In the genomic region with DNA sequence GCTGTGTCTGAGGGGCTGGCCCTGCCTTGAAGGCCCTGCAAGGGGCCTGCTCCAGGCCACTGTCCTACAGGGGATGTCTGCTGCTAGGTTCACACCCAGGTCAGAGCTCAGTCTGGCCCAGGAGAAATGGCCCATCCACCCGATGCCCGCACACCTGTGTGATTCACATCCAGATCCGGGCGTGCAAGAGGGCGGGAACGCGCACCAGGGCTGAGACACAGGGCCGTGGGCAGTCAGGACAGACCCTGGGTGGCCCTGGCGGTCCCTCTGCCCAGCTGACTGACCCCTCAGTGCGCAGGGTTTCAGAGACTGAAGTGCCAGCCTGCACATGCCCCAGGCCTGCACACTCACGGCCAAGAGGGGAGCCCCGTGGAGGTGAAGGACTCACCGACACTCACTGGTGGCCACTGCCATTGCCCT, we compare ENCODE assay signal across 21 cellular contexts. TPM values are rescaled to one million over a fixed set of nuclear protein-coding genes. Genes with fewer than 3 reads are reported as not detected.
A peak's percentile ranks its signal among the peaks of the same experiment; 100 is the strongest.
DNase-seq lines count a peak whose midpoint lies in the region; ATAC-seq and TF ChIP-seq lines count a peak whose summit lies in the region.
"Had no signal": no experiment of that assay in that cellular context is flagged by ENCODE, and none has a peak within 500 bp of the region (broad histone marks: within the 10 kb centered on the region; RNA-seq: fewer than 3 reads in every experiment).

No MANE protein-coding gene starts in this region.

- H4K20me1 ChIP-seq in OCI-LY7 (ENCODE audit: insufficient read depth, low read length) = no peaks in the 10 kb centered on the region

- POLR2A ChIA-PET in OCI-LY7 (lab: Charles Lee) = no interaction called here

- no peaks in the 10 kb centered on the region for H3K9me2 ChIP-seq in OCI-LY7 (ENCODE audit: insufficient read depth, low read length)

- H3K4me3 Mint-ChIP-seq in activated naive CD8-positive, alpha-beta T cell treated with anti-CD3 and anti-CD28 coated beads, Interleukin-2, amount 50 U/mL, for 24 hours = no peak overlapping the region
- H3K4me3 Mint-ChIP-seq in activated naive CD8-positive, alpha-beta T cell treated with anti-CD3 and anti-CD28 coated beads for 36 hours = no peak overlapping the region
- H3K4me3 Mint-ChIP-seq in osteocyte (ENCODE audit: unreplicated experiment) = no peak overlapping the region
- H3K4me3 Mint-ChIP-seq: mesothelial cell of epicardium had no signal

- no peak overlapping the region for H2AFZ ChIP-seq in OCI-LY7 (ENCODE audit: low read length)

- peak; percentile 9 for ATAC-seq in activated naive CD8-positive, alpha-beta T cell treated with anti-CD3 and anti-CD28 coated beads, Interleukin-2, amount 50 U/mL, for 24 hours
- no peak for ATAC-seq in HG02884 (IDR thresholded peaks at IDR 0.05; ENCODE audit: unreplicated experiment)
- ATAC-seq: activated CD4-positive, CD25-positive, alpha-beta regulatory T cell treated with anti-CD3 and anti-CD28 coated beads, Interleukin-2, amount 50 U/mL, for 24 hours had no signal

- peaks cover 25 to 55% of the 10 kb centered on the region in 2 donors for H3K4me1 ChIP-seq in esophagus (ENCODE audit: control insufficient read depth in 2 of 2, insufficient read depth in 2 of 2, low read length in 1 of 2)
- H3K4me1 ChIP-seq in OCI-LY7 (ENCODE audit: insufficient read depth, low read length, poor library complexity, severe bottlenecking) = no peaks in the 10 kb centered on the region
- H3K4me1 ChIP-seq: HAP-1, SJCRH30 had no signal

- H3K27me3 ChIP-seq in esophagus (ENCODE audit: control insufficient read depth in 1 of 2, insufficient read depth in 2 of 2, low read length in 2 of 2) = no peaks in the 10 kb centered on the region
- H3K27me3 ChIP-seq: SJCRH30, tibial artery had no signal

- peaks cover 0 to 30% of the 10 kb centered on the region in 2 donors for H3K36me3 ChIP-seq in esophagus (ENCODE audit: control insufficient read depth in 2 of 2, insufficient read depth in 2 of 2, low read length in 1 of 2)
- no peaks in the 10 kb centered on the region; the same call in 1 of the 2 replicates for H3K36me3 ChIP-seq in OCI-LY7 (ENCODE audit: insufficient read depth, low read length)

- no peak for DNase-seq in activated naive CD8-positive, alpha-beta T cell treated with anti-CD3 and anti-CD28 coated beads, Interleukin-2, amount 50 U/mL, for 24 hours
- no peak for DNase-seq in activated naive CD8-positive, alpha-beta T cell treated with anti-CD3 and anti-CD28 coated beads for 36 hours
- DNase-seq in osteocyte (ENCODE audit: extremely low spot score, unreplicated experiment) (peak; percentile 69), ureter (ENCODE audit: low spot score) (peak; percentile 43), GM13976 (ENCODE audit: low spot score) (no peak), OCI-LY7 (ENCODE audit: low spot score) (no peak)
- DNase-seq: activated naive CD4-positive, alpha-beta T cell treated with Interleukin-2 at 50 U/mL for 16 hours; CD8-positive, alpha-beta memory T cell; dermis blood vessel endothelial cell; DND-41; Karpas-422; NCI-H69; SJCRH30; stimulated activated CD4-positive, alpha-beta T cell treated with anti-CD3 and anti-CD28 coated beads, Interleukin-4, amount 100 ng/mL, for 1 hour; tibial artery had no signal

- H3K27ac ChIP-seq in esophagus (ENCODE audit: low read depth in 2 of 2, low read length in 1 of 2) (peak overlapping the region; percentile 54 to 96), OCI-LY7 (ENCODE audit: low read depth, low read length, poor library complexity, severe bottlenecking) (no peak overlapping the region)
- H3K27ac ChIP-seq: SJCRH30, tibial artery had no signal

- WGBS in esophagus, 2 donors = 74 to 75% methylated on average over 13 of the region's 13 CpGs

- H3K9me3 Mint-ChIP-seq in activated naive CD8-positive, alpha-beta T cell treated with anti-CD3 and anti-CD28 coated beads, Interleukin-2, amount 50 U/mL, for 24 hours = no peaks in the 10 kb centered on the region
- no peaks in the 10 kb centered on the region for H3K9me3 Mint-ChIP-seq in activated naive CD8-positive, alpha-beta T cell treated with anti-CD3 and anti-CD28 coated beads for 36 hours
- no peaks in the 10 kb centered on the region for H3K9me3 Mint-ChIP-seq in osteocyte (ENCODE audit: unreplicated experiment)
- H3K9me3 Mint-ChIP-seq: CD8-positive, alpha-beta memory T cell; mesothelial cell of epicardium; neural crest cell had no signal

- no peaks in the 10 kb centered on the region for H3K79me2 ChIP-seq in OCI-LY7 (ENCODE audit: insufficient read depth, low read depth, low read length)

- intact Hi-C loops in OCI-LY7 (cut with micrococcal nuclease; ENCODE audit: unreplicated experiment) = no loop called here

- CTCF ChIA-PET in OCI-LY7 (lab: Charles Lee; ENCODE audit: unreplicated experiment) = interaction anchor here (0.9 kb wide), 1 partner anchor 9 kb away, joined by 3 read pairs; no protein-coding TSS in a partner anchor

- H3K4me1 Mint-ChIP-seq in activated naive CD8-positive, alpha-beta T cell treated with anti-CD3 and anti-CD28 coated beads, Interleukin-2, amount 50 U/mL, for 24 hours = peaks cover 7% of the 10 kb centered on the region
- H3K4me1 Mint-ChIP-seq in activated naive CD8-positive, alpha-beta T cell treated with anti-CD3 and anti-CD28 coated beads for 36 hours = peaks cover 22% of the 10 kb centered on the region
- H3K4me1 Mint-ChIP-seq in osteocyte (ENCODE audit: unreplicated experiment) = peaks cover 46% of the 10 kb centered on the region

- in situ Hi-C loops in GM13976 (cut with MboI; ENCODE audit: low sequenced_read_pairs, unreplicated experiment) = no loop called here

- H3K4me2 ChIP-seq in OCI-LY7 (ENCODE audit: low read length) = no peak overlapping the region

- H3K4me3 ChIP-seq in esophagus (ENCODE audit: low read depth in 1 of 2, low read length in 2 of 2) (no peak overlapping the region), OCI-LY7 (ENCODE audit: low read depth, low read length, poor library complexity, severe bottlenecking) (no peak overlapping the region)
- H3K4me3 ChIP-seq: HAP-1, SJCRH30, tibial artery had no signal

- no peak overlapping the region for H3K27ac Mint-ChIP-seq in activated naive CD8-positive, alpha-beta T cell treated with anti-CD3 and anti-CD28 coated beads, Interleukin-2, amount 50 U/mL, for 24 hours
- no peak overlapping the region for H3K27ac Mint-ChIP-seq in activated naive CD8-positive, alpha-beta T cell treated with anti-CD3 and anti-CD28 coated beads for 36 hours
- no peak overlapping the region for H3K27ac Mint-ChIP-seq in osteocyte (ENCODE audit: unreplicated experiment)
- H3K27ac Mint-ChIP-seq: mesothelial cell of epicardium had no signal

- H3K27me3 Mint-ChIP-seq in activated naive CD8-positive, alpha-beta T cell treated with anti-CD3 and anti-CD28 coated beads, Interleukin-2, amount 50 U/mL, for 24 hours = no peaks in the 10 kb centered on the region
- no peaks in the 10 kb centered on the region for H3K27me3 Mint-ChIP-seq in activated naive CD8-positive, alpha-beta T cell treated with anti-CD3 and anti-CD28 coated beads for 36 hours
- H3K27me3 Mint-ChIP-seq in osteocyte (ENCODE audit: unreplicated experiment) = no peaks in the 10 kb centered on the region
- H3K27me3 Mint-ChIP-seq: CD8-positive, alpha-beta memory T cell had no signal

- no peaks in the 10 kb centered on the region for H3K9me3 ChIP-seq in esophagus (ENCODE audit: control insufficient read depth in 2 of 2, insufficient read depth in 1 of 2, low read depth in 1 of 2, low read length in 1 of 2)
- no peaks in the 10 kb centered on the region for H3K9me3 ChIP-seq in OCI-LY7 (ENCODE audit: low read length)
- H3K9me3 ChIP-seq: HAP-1, SJCRH30, tibial artery had no signal

- no peaks in the 10 kb centered on the region for H3K36me3 Mint-ChIP-seq in activated naive CD8-positive, alpha-beta T cell treated with anti-CD3 and anti-CD28 coated beads, Interleukin-2, amount 50 U/mL, for 24 hours (ENCODE audit: low read depth)
- H3K36me3 Mint-ChIP-seq in activated naive CD8-positive, alpha-beta T cell treated with anti-CD3 and anti-CD28 coated beads for 36 hours = no peaks in the 10 kb centered on the region
- no peaks in the 10 kb centered on the region for H3K36me3 Mint-ChIP-seq in osteocyte (ENCODE audit: unreplicated experiment)

- TF ChIP-seq CTCF in osteocyte (IDR thresholded peaks at IDR 0.05) (no peak), GM13976 (IDR thresholded peaks at IDR 0.05; ENCODE audit: borderline replicate concordance, control extremely low read depth, extremely low read depth, insufficient read depth, missing control alignments) (no peak), OCI-LY7 (conservative IDR thresholded peaks at IDR 0.05; ENCODE audit: low read length) (no peak)

- BruUV-seq in OCI-LY7 (replicated peaks; lab: Mats Ljungman, UMichigan) = no TSS peak

RNA-seq across cellular contexts. Expression of a gene that starts 7.4 kb away (rescaled TPM):
- total RNA-seq in activated naive CD8-positive, alpha-beta T cell treated with anti-CD3 and anti-CD28 coated beads for 36 hours = 10 to 100 TPM; 32.8 to 36.0 TPM
- 10 to 100 TPM; 44.4 to 68.0 TPM for polyA plus RNA-seq in esophagus
- total RNA-seq in osteocyte (63.2 and 71.6 TPM in 2 replicates), ureter (122 TPM), OCI-LY7 (2022) (37.1 and 37.5 TPM in 2 replicates)
- total RNA-seq in OCI-LY7 (2014; rRNA removed; shearing (Covaris generic)) = 15.9 and 21.7 TPM in 2 replicates

Comparison
In these comparisons a context has a peak if more than half of its experiments do, and no peak if none do; other contexts are left out.
1. DNase-seq: peak in osteocyte (single experiment) and ureter (single experiment); none in activated naive CD8-positive, alpha-beta T cell treated with anti-CD3 and anti-CD28 coated beads, Interleukin-2, amount 50 U/mL, for 24 hours (single experiment), activated naive CD8-positive, alpha-beta T cell treated with anti-CD3 and anti-CD28 coated beads for 36 hours (single experiment), GM13976 (single experiment) and OCI-LY7 (single experiment).